1 cellular context compared by ENCODE assay signal in genomic region chr12:56636118-56636674, GRCh38.
TF ChIP-seq lines count a peak whose summit lies in the region.

No MANE protein-coding gene starts in this region.

TF ChIP-seq in GM12878, 131 proteins besides CTCF, POLR2A, EP300 and RAD21 (continued from another document and continues in another):
- TF ChIP-seq SKIL (IDR thresholded peaks at IDR 0.05; ENCODE audit: low read depth, poor library complexity, severe bottlenecking) (peak; percentile 40), MTA3 (IDR thresholded peaks at IDR 0.05; ENCODE audit: borderline replicate concordance, low read length) (no peak), POLR2AphosphoS2 (IDR thresholded peaks at IDR 0.05; ENCODE audit: low read depth, low read length) (no peak), TAF1 (IDR thresholded peaks at IDR 0.05; ENCODE audit: borderline replicate concordance, low read depth, low read length) (0 out of 2 replicates have a peak, but pooled peaks have one; percentile 15), IRF5 (IDR thresholded peaks at IDR 0.05; ENCODE audit: borderline replicate concordance) (no peak), DPF2 (IDR thresholded peaks at IDR 0.05) (0 out of 2 replicates have a peak, but pooled peaks have one; percentile 27), CREB1 (IDR thresholded peaks at IDR 0.05; ENCODE audit: low read depth) (no peak), ZNF24 (IDR thresholded peaks at IDR 0.05) (no peak), RELB (IDR thresholded peaks at IDR 0.05; ENCODE audit: low read depth) (no peak), MTA2 (IDR thresholded peaks at IDR 0.05; ENCODE audit: low read depth) (peak; percentile 56; the same call in 1 of the 2 replicates), E2F4 (IDR thresholded peaks at IDR 0.05; ENCODE audit: low read depth, low read length) (0 out of 2 replicates have a peak, but pooled peaks have one; percentile 36), BHLHE40 (IDR thresholded peaks at IDR 0.05; ENCODE audit: borderline replicate concordance in 1 of 2, low read depth in 2 of 2, low read length in 1 of 2) (peak; percentile 17 to 21; a peak in 1 of 4 replicates), NR2C2 (IDR thresholded peaks at IDR 0.05; ENCODE audit: borderline replicate concordance, control insufficient read depth, insufficient read length, low read depth) (no peak), SMC3 (IDR thresholded peaks at IDR 0.05; ENCODE audit: borderline replicate concordance, low read length) (no peak), FOS (IDR thresholded peaks at IDR 0.05; ENCODE audit: borderline replicate concordance, extremely low read depth, insufficient read length) (no peak), LARP7 (IDR thresholded peaks at IDR 0.05) (peak; percentile 42; the same call in 1 of the 2 replicates), NR2F1 (conservative IDR thresholded peaks at IDR 0.05) (peak; percentile 39), TARDBP (IDR thresholded peaks at IDR 0.05; ENCODE audit: borderline replicate concordance) (peak; percentile 33; the same call in 1 of the 2 replicates), FOXM1 (IDR thresholded peaks at IDR 0.05; ENCODE audit: low read depth, low read length) (no peak), PBX3 (IDR thresholded peaks at IDR 0.05; ENCODE audit: insufficient replicate concordance, low read depth, low read length) (peak; percentile 76), IRF3 (IDR thresholded peaks at IDR 0.05) (no peak), PAX8 (IDR thresholded peaks at IDR 0.05) (peak; percentile 72; the same call in 1 of the 2 replicates), GATAD2B (conservative IDR thresholded peaks at IDR 0.05; ENCODE audit: low read depth) (peak; percentile 16), JUND (IDR thresholded peaks at IDR 0.05; ENCODE audit: low read depth, low read length) (0 out of 2 replicates have a peak, but pooled peaks have one; percentile 4), NBN (IDR thresholded peaks at IDR 0.05) (peak; percentile 91), IKZF2 (IDR thresholded peaks at IDR 0.05) (no peak), HSF1 (IDR thresholded peaks at IDR 0.05; ENCODE audit: low read depth, low read length) (0 out of 2 replicates have a peak, but pooled peaks have one; percentile 12), MXI1 (IDR thresholded peaks at IDR 0.05; ENCODE audit: low read depth, low read length) (peak; percentile 55), ESRRA (IDR thresholded peaks at IDR 0.05; ENCODE audit: low read length) (no peak), NKRF (conservative IDR thresholded peaks at IDR 0.05) (peak; percentile 66; the same call in 1 of the 2 replicates), POLR2AphosphoS5 (IDR thresholded peaks at IDR 0.05; ENCODE audit: low read length) (no peak), RFX5 (IDR thresholded peaks at IDR 0.05; ENCODE audit: low read depth, low read length) (no peak), MYC (IDR thresholded peaks at IDR 0.05; ENCODE audit: insufficient read depth, insufficient read length, insufficient replicate concordance, low read length, severe bottlenecking) (no peak), BACH1 (IDR thresholded peaks at IDR 0.05; ENCODE audit: borderline replicate concordance) (peak; percentile 86), CHD2 (IDR thresholded peaks at IDR 0.05; ENCODE audit: borderline replicate concordance, low read depth, low read length) (no peak), SMAD1 (IDR thresholded peaks at IDR 0.05; ENCODE audit: low read depth, partially characterized antibody) (no peak), SPI1 (IDR thresholded peaks at IDR 0.05; ENCODE audit: borderline replicate concordance, insufficient read depth, low read depth, low read length) (no peak), CREM (IDR thresholded peaks at IDR 0.05; ENCODE audit: low read depth) (peak; percentile 30; the same call in 1 of the 2 replicates), USF2 (IDR thresholded peaks at IDR 0.05; ENCODE audit: borderline replicate concordance, low read depth, low read length) (no peak), NFIC (IDR thresholded peaks at IDR 0.05; ENCODE audit: low read depth, low read length) (no peak), ATF2 (IDR thresholded peaks at IDR 0.05; ENCODE audit: low read length) (no peak), BRCA1 (IDR thresholded peaks at IDR 0.05; ENCODE audit: low read depth, low read length) (no peak), MEF2B (IDR thresholded peaks at IDR 0.05; ENCODE audit: partially characterized antibody, poor library complexity, severe bottlenecking) (peak; percentile 12), USF1 (IDR thresholded peaks at IDR 0.05; ENCODE audit: borderline replicate concordance, extremely low read length, insufficient read depth, low read depth, low read length) (no peak), HDAC2 (IDR thresholded peaks at IDR 0.05) (no peak), SIN3A (IDR thresholded peaks at IDR 0.05; ENCODE audit: low read depth, low read length) (peak; percentile 32; the same call in 1 of the 2 replicates), PKNOX1 (IDR thresholded peaks at IDR 0.05) (peak; percentile 93), WRNIP1 (IDR thresholded peaks at IDR 0.05; ENCODE audit: borderline replicate concordance, low read depth, low read length) (no peak)
